In genomic region chr3:114464548-114464947, GRCh38 we compare ENCODE assay signal across 14 cellular contexts.
DNase-seq lines count a peak whose midpoint lies in the region; ATAC-seq, FAIRE-seq and TF ChIP-seq lines count a peak whose summit lies in the region.
"Had no signal": no experiment of that assay in that cellular context is flagged by ENCODE, and none has a peak within 500 bp of the region (broad histone marks: within the 10 kb centered on the region; RNA-seq: fewer than 3 reads in every experiment).

No MANE protein-coding gene starts in this region.

- DNase-seq in H1 (ENCODE audit: low read depth in 1 of 2, low spot score in 2 of 2) = no peak
- DNase-seq in MV-4-11 (lab: John Stamatoyannopoulos, UW) = no peak
- no peak for DNase-seq in DMS53 (lab: John Stamatoyannopoulos, UW)
- DNase-seq in erythroblast (lab: John Stamatoyannopoulos, UW) = no peak
- DNase-seq in GM03348 (ENCODE audit: low spot score) = no peak
- DNase-seq: activated naive CD4-positive, alpha-beta T cell treated with anti-CD3 and anti-CD28 coated beads, Interleukin-2, amount 10 ng/mL, durations not matched to agents 7 days and 5 days; NCI-H1092 treated with DMSO at 0.1 percent for 48 hours; stimulated activated CD4-positive, alpha-beta T cell treated with anti-CD3 and anti-CD28 coated beads, Interleukin-2, amount 100 ng/mL, for 48 hours; testis had no signal

- H4K20me1 ChIP-seq in H1 (replicated peaks in 1 of 2; ENCODE audit: control insufficient read depth in 1 of 2, insufficient read depth in 2 of 2, low read length in 2 of 2) = no peaks in the 10 kb centered on the region

- H3K14ac ChIP-seq in H1 (ENCODE audit: insufficient read length) = no peak overlapping the region

- H3K9ac ChIP-seq in H1 (replicated peaks in 1 of 4; ENCODE audit: extremely low read depth in 1 of 4, low read depth in 3 of 4, low read length in 3 of 4) = no peak overlapping the region

- no peaks in the 10 kb centered on the region for H3K23me2 ChIP-seq in H1 (ENCODE audit: low read depth, low read length)

- no peak overlapping the region for H4K8ac ChIP-seq in H1 (ENCODE audit: extremely low read depth, insufficient read depth, low read length)

- H4K5ac ChIP-seq in H1 (ENCODE audit: insufficient read length, low read depth, low read length) = no peak overlapping the region

- TF ChIP-seq POLR2A in H1 (IDR thresholded peaks at IDR 0.05; ENCODE audit: control extremely low read depth in 1 of 2, low read depth in 2 of 2, low read length in 2 of 2) (no peak), erythroblast (IDR thresholded peaks at IDR 0.05; ENCODE audit: low read length) (no peak)

- H2BK20ac ChIP-seq in H1 (ENCODE audit: low read length) = no peak overlapping the region

- H3K4me3 ChIP-seq in H1 (ENCODE audit: extremely low read depth in 1 of 4, insufficient read depth in 2 of 4, low read depth in 3 of 4, low read length in 4 of 4) = no peak overlapping the region
- H3K4me3 ChIP-seq: testis had no signal

- peak overlapping the region; percentile 65; the same call in 1 of the 2 replicates for H2AFZ ChIP-seq in H1 (ENCODE audit: low read length)

- H3K27ac ChIP-seq in H1 (ENCODE audit: low read depth, low read length) = no peak overlapping the region
- H3K27ac ChIP-seq: testis, VCaP had no signal

- H3K4me2 ChIP-seq in H1 (ENCODE audit: insufficient read depth in 1 of 2, low read depth in 2 of 2, low read length in 2 of 2) = no peak overlapping the region

- no peak overlapping the region for H2BK12ac ChIP-seq in H1 (ENCODE audit: low read depth, low read length)

- FAIRE-seq in H1 (lab: Jason Lieb, UNC) = no peak
- FAIRE-seq: D721Med had no signal

- H3K79me1 ChIP-seq in H1 (ENCODE audit: low read depth, low read length) = no peaks in the 10 kb centered on the region

- CTCF ChIA-PET in H1 (lab: Charles Lee; ENCODE audit: partially characterized antibody) = interaction anchor here (0.8 to 1.7 kb wide), 2 partner anchors 47 to 80 kb away, joined by 3 to 7 read pairs; no protein-coding TSS in a partner anchor

- H3K9me3 ChIP-seq in H1 (ENCODE audit: insufficient read depth in 2 of 2, low read depth in 1 of 2, low read length in 1 of 2) = no peaks in the 10 kb centered on the region
- H3K9me3 ChIP-seq: testis had no signal

- H2BK120ac ChIP-seq in H1 (replicated peaks; ENCODE audit: low read depth, low read length) = no peak overlapping the region

- POLR2A ChIA-PET in H1 (lab: Charles Lee; ENCODE audit: partially characterized antibody) = no interaction called here

- no peak for TF ChIP-seq EP300 in H1 (IDR thresholded peaks at IDR 0.05; ENCODE audit: borderline replicate concordance in 1 of 2, low read depth in 2 of 2, low read length in 2 of 2)

- H3K79me2 ChIP-seq in H1 (ENCODE audit: control insufficient read depth in 1 of 2, insufficient read depth in 2 of 2, low read length in 2 of 2) = no peaks in the 10 kb centered on the region

- H3K4me1 ChIP-seq in H1 (replicated peaks in 1 of 4; ENCODE audit: control insufficient read depth in 3 of 4, insufficient read depth in 4 of 4, low read length in 3 of 4) = peaks cover 0 to 5% (median 0%) of the 10 kb centered on the region in 4 experiments; a peak in 1 of 7 replicates

- H3K36me3 ChIP-seq in H1 (ENCODE audit: control insufficient read depth in 2 of 4, insufficient read depth in 4 of 4, low read length in 3 of 4) = no peaks in the 10 kb centered on the region

- H3K18ac ChIP-seq in H1 (ENCODE audit: extremely low read depth, low read length) = no peak overlapping the region

- H2BK5ac ChIP-seq in H1 (ENCODE audit: low read depth, low read length) = no peak overlapping the region

- no peak overlapping the region for H2AK5ac ChIP-seq in H1 (ENCODE audit: low read depth, low read length)

- no peak overlapping the region for H3K4ac ChIP-seq in H1 (replicated peaks; ENCODE audit: insufficient read length, low read depth, low read length)

- ATAC-seq in GM18858 (IDR thresholded peaks at IDR 0.05; ENCODE audit: unreplicated experiment) (peak; percentile 83), GM21390 (IDR thresholded peaks at IDR 0.05; ENCODE audit: unreplicated experiment) (peak; percentile 77), HG03045 (IDR thresholded peaks at IDR 0.05; ENCODE audit: unreplicated experiment) (peak; percentile 87)

- no peak for TF ChIP-seq CTCF in H1 (IDR thresholded peaks at IDR 0.05; ENCODE audit: control extremely low read depth in 1 of 3, insufficient read depth in 1 of 3, low read depth in 1 of 3, low read length in 3 of 3)

- no peak overlapping the region for H4K91ac ChIP-seq in H1 (replicated peaks; ENCODE audit: insufficient read length, low read length)

- no peak overlapping the region for H3K23ac ChIP-seq in H1 (ENCODE audit: insufficient read length)

- H2BK15ac ChIP-seq in H1 (ENCODE audit: low read length) = no peak overlapping the region

- no peaks in the 10 kb centered on the region for H3K27me3 ChIP-seq in H1 (replicated peaks in 1 of 4; ENCODE audit: control insufficient read depth in 3 of 4, extremely low read depth in 1 of 4, insufficient read depth in 3 of 4, low read length in 3 of 4)
- H3K27me3 ChIP-seq: testis had no signal

- no peak overlapping the region for H3K56ac ChIP-seq in H1 (replicated peaks; ENCODE audit: insufficient read length, low read depth, low read length)

- no peak for TF ChIP-seq RAD21 in H1 (IDR thresholded peaks at IDR 0.05 in 1 of 2, conservative IDR thresholded peaks at IDR 0.05 in 1 of 2; ENCODE audit: low read depth in 2 of 2, low read length in 2 of 2)

TF ChIP-seq in H1, 55 proteins besides CTCF, POLR2A, EP300 and RAD21:
- no peak for TF ChIP-seq SP4 (IDR thresholded peaks at IDR 0.05; ENCODE audit: low read length)
- TF ChIP-seq E2F6 (IDR thresholded peaks at IDR 0.05) = no peak
- TF ChIP-seq TAF7 (optimal IDR thresholded peaks at IDR 0.05; ENCODE audit: borderline replicate concordance, low read depth, low read length) = no peak
- no peak for TF ChIP-seq ASH2L (IDR thresholded peaks at IDR 0.05; ENCODE audit: low read length)
- TF ChIP-seq TAF1 (IDR thresholded peaks at IDR 0.05; ENCODE audit: low read depth, low read length) = no peak
- TF ChIP-seq GTF2F1 (IDR thresholded peaks at IDR 0.05; ENCODE audit: borderline replicate concordance, low read depth, low read length) = no peak
- no peak for TF ChIP-seq SIN3A (conservative IDR thresholded peaks at IDR 0.05 in 1 of 2, IDR thresholded peaks at IDR 0.05 in 1 of 2; ENCODE audit: low read depth in 1 of 2, low read length in 2 of 2)
- TF ChIP-seq MAFK (IDR thresholded peaks at IDR 0.05; ENCODE audit: low read depth, low read length) = no peak
